In genomic region chr6:27237089-27237723, GRCh38 we compare ENCODE assay signal across 8 cellular contexts. TPM values are rescaled to one million over a fixed set of nuclear protein-coding genes. Genes with fewer than 3 reads are reported as not detected.
A peak's percentile ranks its signal among the peaks of the same experiment; 100 is the strongest.
DNase-seq lines count a peak whose midpoint lies in the region; ATAC-seq lines count a peak whose summit lies in the region.

No MANE protein-coding gene starts in this region.

- no peaks in the 10 kb centered on the region for H3K4me1 ChIP-seq in CD4-positive, alpha-beta memory T cell (ENCODE audit: insufficient read depth, low read length)
- H3K4me1 ChIP-seq in iPS-15b (ENCODE audit: control insufficient read depth, insufficient read depth, low read length): no peaks in the 10 kb centered on the region

- H3K4me1 Mint-ChIP-seq in CD4-positive, alpha-beta memory T cell: peaks cover 7 to 29% (median 16%) of the 10 kb centered on the region in 4 donors
- H3K4me1 Mint-ChIP-seq in activated T-cell treated with anti-CD3 and anti-CD28 coated beads, Interleukin-2, amount 50 U/mL, for 24 hours (ENCODE audit: low read depth): peaks cover 27% of the 10 kb centered on the region

- peak in 4 of 5 donors; percentile 19 to 46 (median 36) for DNase-seq in CD4-positive, alpha-beta memory T cell
- peak; percentile 31 for DNase-seq in KG1 (lab: John Stamatoyannopoulos, UW)
- peak; percentile 76 for DNase-seq in activated T-cell treated with anti-CD3 and anti-CD28 coated beads, Interleukin-2, amount 50 U/mL, for 24 hours
- no peak for DNase-seq in NCI-H1092 (lab: John Stamatoyannopoulos, UW)
- no peak for DNase-seq in AML-193 (lab: John Stamatoyannopoulos, UW)

- peaks cover 0 to 33% (median 27%) of the 10 kb centered on the region in 8 donors for H3K9me3 Mint-ChIP-seq in CD4-positive, alpha-beta memory T cell
- peaks cover 5% of the 10 kb centered on the region for H3K9me3 Mint-ChIP-seq in activated T-cell treated with anti-CD3 and anti-CD28 coated beads, Interleukin-2, amount 50 U/mL, for 24 hours

- ATAC-seq in GM18517 (IDR thresholded peaks at IDR 0.05; ENCODE audit: unreplicated experiment) (no peak), GM21619 (IDR thresholded peaks at IDR 0.05; ENCODE audit: unreplicated experiment) (no peak)

- H3K9ac ChIP-seq in iPS-15b (ENCODE audit: low read depth, low read length): no peak overlapping the region

- no peak overlapping the region for H3K4me3 ChIP-seq in CD4-positive, alpha-beta memory T cell (ENCODE audit: low read length in 2 of 2)
- H3K4me3 ChIP-seq in iPS-15b (ENCODE audit: low read depth, low read length): peak overlapping the region; percentile 62

- peak overlapping the region in 5 of 7 donors; percentile 22 to 87 (median 84) for H3K27ac Mint-ChIP-seq in CD4-positive, alpha-beta memory T cell
- peak overlapping the region; percentile 71 for H3K27ac Mint-ChIP-seq in activated T-cell treated with anti-CD3 and anti-CD28 coated beads, Interleukin-2, amount 50 U/mL, for 24 hours

- H3K9me3 ChIP-seq in CD4-positive, alpha-beta memory T cell (ENCODE audit: control insufficient read depth in 1 of 2, low read length in 2 of 2): no peaks in the 10 kb centered on the region
- H3K9me3 ChIP-seq in iPS-15b (ENCODE audit: control insufficient read depth, insufficient read depth, low read length): no peaks in the 10 kb centered on the region

- H3K4me3 Mint-ChIP-seq in CD4-positive, alpha-beta memory T cell: peak overlapping the region in 6 of 8 donors; percentile 7 to 71 (median 30)
- H3K4me3 Mint-ChIP-seq in activated T-cell treated with anti-CD3 and anti-CD28 coated beads, Interleukin-2, amount 50 U/mL, for 24 hours: peak overlapping the region; percentile 55

- CTCF ChIA-PET in CD4-positive, alpha-beta memory T cell (lab: Charles Lee; ENCODE audit: partially characterized antibody): interaction anchor here (0.6 kb wide), 1 partner anchor 665 kb away, joined by 3 read pairs; no protein-coding TSS in a partner anchor

- H3K27ac ChIP-seq in CD4-positive, alpha-beta memory T cell (ENCODE audit: low read depth, low read length): no peak overlapping the region

- peaks cover 4 to 5% of the 10 kb centered on the region in 2 donors for H3K36me3 Mint-ChIP-seq in CD4-positive, alpha-beta memory T cell
- H3K36me3 Mint-ChIP-seq in activated T-cell treated with anti-CD3 and anti-CD28 coated beads, Interleukin-2, amount 50 U/mL, for 24 hours (ENCODE audit: low read depth): no peaks in the 10 kb centered on the region

- no peaks in the 10 kb centered on the region for H3K36me3 ChIP-seq in CD4-positive, alpha-beta memory T cell (ENCODE audit: insufficient read depth, low read length)
- H3K36me3 ChIP-seq in iPS-15b (ENCODE audit: control insufficient read depth, insufficient read depth, low read length): no peaks in the 10 kb centered on the region

- intact Hi-C loops in CD4-positive, alpha-beta memory T cell (cut with micrococcal nuclease): loop anchor here (10.0 kb wide), 1 partner anchor 48 kb away; no protein-coding TSS in a partner anchor

- peaks cover 37% of the 10 kb centered on the region for H3K27me3 ChIP-seq in CD4-positive, alpha-beta memory T cell (ENCODE audit: insufficient read depth, low read length)
- H3K27me3 ChIP-seq in iPS-15b (ENCODE audit: control insufficient read depth, insufficient read depth, low read length): peaks cover 17% of the 10 kb centered on the region

- peaks cover 61% of the 10 kb centered on the region in 2 donors for H3K27me3 Mint-ChIP-seq in CD4-positive, alpha-beta memory T cell
- peaks cover 79% of the 10 kb centered on the region for H3K27me3 Mint-ChIP-seq in activated T-cell treated with anti-CD3 and anti-CD28 coated beads, Interleukin-2, amount 50 U/mL, for 24 hours

- POLR2A ChIA-PET in CD4-positive, alpha-beta memory T cell (lab: Charles Lee; ENCODE audit: partially characterized antibody): no interaction called here

RNA-seq across cellular contexts. Expression of gene PRSS16, which starts 10.3 kb away (rescaled TPM):
- 1 to 10 TPM; 1.9 to 2.5 TPM for total RNA-seq in CD4-positive, alpha-beta memory T cell
- polyA plus RNA-seq in CD4-positive, alpha-beta memory T cell: 1 to 10 TPM; 1.5 to 3.3 TPM

Comparison
In these comparisons a context has a peak if more than half of its experiments do, and no peak if none do; other contexts are left out.
1. DNase-seq: peak in CD4-positive, alpha-beta memory T cell (4 of 5), KG1 (single experiment) and activated T-cell treated with anti-CD3 and anti-CD28 coated beads, Interleukin-2, amount 50 U/mL, for 24 hours (single experiment); none in NCI-H1092 (single experiment) and AML-193 (0 of 2).